26 cellular contexts compared by ENCODE assay signal in genomic region chr3:111720681-111721380, GRCh38.
"Had no signal": no experiment of that assay in that cellular context is flagged by ENCODE, and none has a peak within 500 bp of the region (broad histone marks: within the 10 kb centered on the region; RNA-seq: fewer than 3 reads in every experiment).

No MANE protein-coding gene starts in this region.

- ATAC-seq: activated CD8-positive, alpha-beta T cell treated with anti-CD3 and anti-CD28 coated beads for 36 hours; gastrocnemius medialis; left colon had no signal

- FAIRE-seq: keratinocyte had no signal

- H3K4me2 ChIP-seq: hepatocyte had no signal

- H3K9me3 Mint-ChIP-seq: activated CD8-positive, alpha-beta T cell treated with anti-CD3 and anti-CD28 coated beads for 36 hours; activated naive CD8-positive, alpha-beta T cell treated with anti-CD3 and anti-CD28 coated beads, Interleukin-2, amount 10 ng/mL, durations not matched to agents 7 days and 5 days; brain; nephron progenitor cell had no signal

- H3K9me3 ChIP-seq: ascending aorta, gastrocnemius medialis, neutrophil, suprapubic skin, tibial artery had no signal

- H3K36me3 ChIP-seq: ascending aorta, cardiac muscle cell, gastrocnemius medialis, neutrophil, suprapubic skin, tibial artery had no signal

- H3K79me2 ChIP-seq: hepatocyte had no signal

- H3K4me3 Mint-ChIP-seq: activated CD8-positive, alpha-beta T cell treated with anti-CD3 and anti-CD28 coated beads for 36 hours; activated naive CD8-positive, alpha-beta T cell treated with anti-CD3 and anti-CD28 coated beads, Interleukin-2, amount 10 ng/mL, durations not matched to agents 7 days and 5 days; brain; nephron progenitor cell had no signal

- H3K27me3 Mint-ChIP-seq: activated CD8-positive, alpha-beta T cell treated with anti-CD3 and anti-CD28 coated beads for 36 hours; activated naive CD8-positive, alpha-beta T cell treated with anti-CD3 and anti-CD28 coated beads, Interleukin-2, amount 10 ng/mL, durations not matched to agents 7 days and 5 days; brain had no signal

- H3K27ac Mint-ChIP-seq: activated CD8-positive, alpha-beta T cell treated with anti-CD3 and anti-CD28 coated beads for 36 hours; activated naive CD8-positive, alpha-beta T cell treated with anti-CD3 and anti-CD28 coated beads, Interleukin-2, amount 10 ng/mL, durations not matched to agents 7 days and 5 days; brain; nephron progenitor cell had no signal

- DNase-seq: activated CD4-positive, alpha-beta T cell treated with anti-CD3 and anti-CD28 coated beads, Interleukin-2, amount 50 U/mL, for 1 hour; activated CD4-positive, CD25-positive, alpha-beta regulatory T cell treated with anti-CD3 and anti-CD28 coated beads, Interleukin-2, amount 50 U/mL, for 72 hours; activated CD8-positive, alpha-beta T cell treated with anti-CD3 and anti-CD28 coated beads for 36 hours; activated effector memory CD4-positive, alpha-beta T cell treated with Interleukin-2 at 50 U/mL for 16 hours; activated naive CD4-positive, alpha-beta T cell treated with Interleukin-2 at 50 U/mL for 16 hours; activated naive CD8-positive, alpha-beta T cell treated with anti-CD3 and anti-CD28 coated beads, Interleukin-2, amount 10 ng/mL, durations not matched to agents 7 days and 5 days; activated T-cell treated with anti-CD3 and anti-CD28 coated beads, Interleukin-2, amount 50 U/mL, for 48 hours; dorsolateral prefrontal cortex; effector memory CD4-positive, alpha-beta T cell; gastrocnemius medialis; glutamatergic neuron; left colon; mesendoderm; nephron progenitor cell; stimulated activated naive CD4-positive, alpha-beta T cell; T-helper 9 cell; tibial artery had no signal

- H3K27ac ChIP-seq: ascending aorta, cardiac muscle cell, coronary artery, dorsolateral prefrontal cortex, gastrocnemius medialis, hepatocyte, neutrophil, suprapubic skin had no signal

- H3K4me3 ChIP-seq: ascending aorta, cardiac muscle cell, coronary artery, dorsolateral prefrontal cortex, gastrocnemius medialis, hepatocyte, lung, suprapubic skin, tibial artery had no signal

- H3K27me3 ChIP-seq: ascending aorta, cardiac muscle cell, dorsolateral prefrontal cortex, gastrocnemius medialis, hepatocyte, neutrophil, suprapubic skin, tibial artery had no signal

- H2AFZ ChIP-seq: hepatocyte had no signal
